ENCODE assay signal across 25 cellular contexts in genomic region chr7:71563276-71563675, GRCh38.
"Had no signal": no experiment of that assay in that cellular context is flagged by ENCODE, and none has a peak within 500 bp of the region (broad histone marks: within the 10 kb centered on the region; RNA-seq: fewer than 3 reads in every experiment).

No MANE protein-coding gene starts in this region.

- H3K27ac Mint-ChIP-seq: memory B cell; natural killer cell; stimulated activated effector memory CD8-positive, alpha-beta T cell treated with anti-CD3 and anti-CD28 coated beads, Interleukin-12 subunit alpha, Interleukin-12 subunit beta, amount 100 ng/mL, for 72 hours had no signal

- H3K36me3 ChIP-seq: esophagus muscularis mucosa, gastroesophageal sphincter, heart left ventricle, ovary, sigmoid colon, stomach, thyroid gland, vagina had no signal

- H3K4me3 Mint-ChIP-seq: memory B cell; natural killer cell; stimulated activated effector memory CD8-positive, alpha-beta T cell treated with anti-CD3 and anti-CD28 coated beads, Interleukin-12 subunit alpha, Interleukin-12 subunit beta, amount 100 ng/mL, for 72 hours had no signal

- H3K27ac ChIP-seq: esophagus muscularis mucosa, foreskin keratinocyte, gastroesophageal sphincter, heart left ventricle, hepatocyte, ovary, psoas muscle, sigmoid colon, stomach, thyroid gland, vagina had no signal

- H3K27me3 Mint-ChIP-seq: memory B cell had no signal

- ATAC-seq: foreskin keratinocyte; gastroesophageal sphincter; heart left ventricle; left lobe of liver; natural killer cell; psoas muscle; right cardiac atrium; stimulated activated effector memory CD8-positive, alpha-beta T cell treated with anti-CD3 and anti-CD28 coated beads, Interleukin-12 subunit alpha, Interleukin-12 subunit beta, amount 100 ng/mL, for 72 hours had no signal

- H3K9me3 Mint-ChIP-seq: stimulated activated effector memory CD8-positive, alpha-beta T cell treated with anti-CD3 and anti-CD28 coated beads, Interleukin-12 subunit alpha, Interleukin-12 subunit beta, amount 100 ng/mL, for 72 hours had no signal

- H3K9me3 ChIP-seq: esophagus muscularis mucosa, gastroesophageal sphincter, heart left ventricle, ovary, psoas muscle, thyroid gland, vagina had no signal

- DNase-seq: effector memory CD4-positive, alpha-beta T cell; foreskin keratinocyte; heart left ventricle; kidney; natural killer cell; occipital lobe; ovary; posterior cingulate gyrus; psoas muscle; right cardiac atrium; sigmoid colon; stimulated activated CD4-positive, alpha-beta T cell treated with anti-CD3 and anti-CD28 coated beads, Interleukin-2, amount 100 ng/mL, for 24 hours; stimulated activated CD4-positive, alpha-beta T cell treated with anti-CD3 and anti-CD28 coated beads, Interleukin-4, amount 100 ng/mL, for 24 hours; stimulated activated naive CD4-positive, alpha-beta T cell treated with Interleukin-2 at 50 U/mL for 16 hours; stomach; thyroid gland; trophoblast cell had no signal

- H3K27me3 ChIP-seq: esophagus muscularis mucosa, foreskin keratinocyte, gastroesophageal sphincter, heart left ventricle, hepatocyte, ovary, sigmoid colon, stomach, thyroid gland, vagina had no signal

- H3K36me3 Mint-ChIP-seq: memory B cell; natural killer cell; stimulated activated effector memory CD8-positive, alpha-beta T cell treated with anti-CD3 and anti-CD28 coated beads, Interleukin-12 subunit alpha, Interleukin-12 subunit beta, amount 100 ng/mL, for 72 hours had no signal

- H3K4me1 Mint-ChIP-seq: memory B cell; natural killer cell; stimulated activated effector memory CD8-positive, alpha-beta T cell treated with anti-CD3 and anti-CD28 coated beads, Interleukin-12 subunit alpha, Interleukin-12 subunit beta, amount 100 ng/mL, for 72 hours had no signal

- H3K4me3 ChIP-seq: esophagus muscularis mucosa, gastroesophageal sphincter, heart left ventricle, hepatocyte, lung, ovary, psoas muscle, sigmoid colon, stomach, thyroid gland, vagina had no signal
